10 cellular contexts compared by ENCODE assay signal in genomic region chr2:64277101-64277849, GRCh38.
A peak's percentile ranks its signal among the peaks of the same experiment; 100 is the strongest.
DNase-seq lines count a peak whose midpoint lies in the region; ATAC-seq and TF ChIP-seq lines count a peak whose summit lies in the region.
"Had no signal": no experiment of that assay in that cellular context is flagged by ENCODE, and none has a peak within 500 bp of the region (broad histone marks: within the 10 kb centered on the region; RNA-seq: fewer than 3 reads in every experiment).

No MANE protein-coding gene starts in this region.

- DNase-seq in NCI-H748 (lab: John Stamatoyannopoulos, UW; ENCODE audit: unreplicated experiment) (peak; percentile 28), NCI-H748 treated with DMSO at 0.1 percent for 48 hours (lab: John Stamatoyannopoulos, UW) (no peak), SJCRH30 (no peak), hepatocyte (ENCODE audit: low spot score) (no peak), spleen (no peak), HK-2 (ENCODE audit: unreplicated experiment) (no peak), NCI-H82 (lab: John Stamatoyannopoulos, UW) (no peak)
- DNase-seq: Karpas-422; stimulated activated CD4-positive, alpha-beta T cell treated with anti-CD3 and anti-CD28 coated beads, Interleukin-15, amount 100 ng/mL, for 24 hours had no signal

- no peak for ATAC-seq in SK-N-SH treated with all-trans-retinoic acid at 6 μM for 48 hours

- H2AFZ ChIP-seq in hepatocyte = no peak overlapping the region

- no peaks in the 10 kb centered on the region for H4K20me1 ChIP-seq in hepatocyte (ENCODE audit: insufficient read depth, poor library complexity, severe bottlenecking)

- H3K27ac ChIP-seq in SJCRH30 (peak overlapping the region; percentile 67), hepatocyte (peak overlapping the region; percentile 35), spleen (peak overlapping the region in 7 of 8 donors; percentile 27 to 96 (median 75))

- H3K4me3 ChIP-seq in SJCRH30 (no peak overlapping the region), hepatocyte (no peak overlapping the region), spleen (peak overlapping the region in 1 of 8 donors; percentile 40)

- H3K9me2 ChIP-seq in hepatocyte (replicated peaks; ENCODE audit: insufficient read depth) = no peaks in the 10 kb centered on the region

- H3K4me1 ChIP-seq in SJCRH30 (peaks cover 32% of the 10 kb centered on the region), hepatocyte (ENCODE audit: insufficient read depth) (peaks cover 12% of the 10 kb centered on the region), spleen (peaks cover 13 to 63% (median 30%) of the 10 kb centered on the region in 6 donors)

- 82% methylated on average over 9 of the region's 9 CpGs for WGBS in hepatocyte (ENCODE audit: low lambda C conversion rate, missing lambda C conversion rate)
- WGBS in spleen, 5 donors = 65 to 79% (median 72%) methylated on average over 9 of the region's 9 CpGs

- H3K27me3 ChIP-seq in SJCRH30 (no peaks in the 10 kb centered on the region), hepatocyte (no peaks in the 10 kb centered on the region), spleen (replicated peaks in 1 of 7) (no peaks in the 10 kb centered on the region)

- TF ChIP-seq CTCF in hepatocyte (IDR thresholded peaks at IDR 0.05; ENCODE audit: poor library complexity) (no peak), spleen (IDR thresholded peaks at IDR 0.05 in 8 of 11, conservative IDR thresholded peaks at IDR 0.05 in 3 of 11) (no peak)

- H3K79me2 ChIP-seq in hepatocyte = no peaks in the 10 kb centered on the region

- intact Hi-C loops in spleen (cut with DNase I; ENCODE audit: low total_unique reads) = no loop called here

- H3K9me3 ChIP-seq in SJCRH30 (replicated peaks) (no peaks in the 10 kb centered on the region), hepatocyte (ENCODE audit: low read depth) (no peaks in the 10 kb centered on the region), spleen (no peaks in the 10 kb centered on the region)

- H3K36me3 ChIP-seq in SJCRH30 (no peaks in the 10 kb centered on the region), hepatocyte (replicated peaks; ENCODE audit: insufficient read depth, low read depth) (no peaks in the 10 kb centered on the region), spleen (no peaks in the 10 kb centered on the region)

- TF ChIP-seq POLR2A in spleen (IDR thresholded peaks at IDR 0.05) = no peak

- no peak overlapping the region for H3K4me2 ChIP-seq in hepatocyte

TF ChIP-seq in SK-N-SH treated with all-trans-retinoic acid at 6 μM for 48 hours, 23 proteins besides CTCF, POLR2A, EP300 and RAD21:
- TF ChIP-seq GLIS3 (CRISPR knock-in tag; IDR thresholded peaks at IDR 0.05) = no peak
- TF ChIP-seq OSR1 (CRISPR knock-in tag; IDR thresholded peaks at IDR 0.05) = no peak
- TF ChIP-seq ESRRG (CRISPR knock-in tag; IDR thresholded peaks at IDR 0.05) = no peak
- TF ChIP-seq ZFP3 (CRISPR knock-in tag; IDR thresholded peaks at IDR 0.05) = no peak
- TF ChIP-seq SNAI2 (CRISPR knock-in tag; IDR thresholded peaks at IDR 0.05) = no peak
- TF ChIP-seq PPARA (CRISPR knock-in tag; IDR thresholded peaks at IDR 0.05; ENCODE audit: borderline replicate concordance) = no peak
- TF ChIP-seq, protein P1, sequence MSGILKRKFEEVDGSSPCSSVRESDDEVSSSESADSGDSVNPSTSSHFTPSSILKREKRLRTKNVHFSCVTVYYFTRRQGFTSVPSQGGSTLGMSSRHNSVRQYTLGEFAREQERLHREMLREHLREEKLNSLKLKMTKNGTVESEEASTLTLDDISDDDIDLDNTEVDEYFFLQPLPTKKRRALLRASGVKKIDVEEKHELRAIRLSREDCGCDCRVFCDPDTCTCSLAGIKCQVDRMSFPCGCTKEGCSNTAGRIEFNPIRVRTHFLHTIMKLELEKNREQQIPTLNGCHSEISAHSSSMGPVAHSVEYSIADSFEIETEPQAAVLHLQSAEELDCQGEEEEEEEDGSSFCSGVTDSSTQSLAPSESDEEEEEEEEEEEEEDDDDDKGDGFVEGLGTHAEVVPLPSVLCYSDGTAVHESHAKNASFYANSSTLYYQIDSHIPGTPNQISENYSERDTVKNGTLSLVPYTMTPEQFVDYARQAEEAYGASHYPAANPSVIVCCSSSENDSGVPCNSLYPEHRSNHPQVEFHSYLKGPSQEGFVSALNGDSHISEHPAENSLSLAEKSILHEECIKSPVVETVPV (CRISPR knock-in tag; IDR thresholded peaks at IDR 0.05) = no peak
- TF ChIP-seq POU6F1 (CRISPR knock-in tag; IDR thresholded peaks at IDR 0.05; ENCODE audit: borderline replicate concordance, low read depth) = no peak
- TF ChIP-seq, protein P2, sequence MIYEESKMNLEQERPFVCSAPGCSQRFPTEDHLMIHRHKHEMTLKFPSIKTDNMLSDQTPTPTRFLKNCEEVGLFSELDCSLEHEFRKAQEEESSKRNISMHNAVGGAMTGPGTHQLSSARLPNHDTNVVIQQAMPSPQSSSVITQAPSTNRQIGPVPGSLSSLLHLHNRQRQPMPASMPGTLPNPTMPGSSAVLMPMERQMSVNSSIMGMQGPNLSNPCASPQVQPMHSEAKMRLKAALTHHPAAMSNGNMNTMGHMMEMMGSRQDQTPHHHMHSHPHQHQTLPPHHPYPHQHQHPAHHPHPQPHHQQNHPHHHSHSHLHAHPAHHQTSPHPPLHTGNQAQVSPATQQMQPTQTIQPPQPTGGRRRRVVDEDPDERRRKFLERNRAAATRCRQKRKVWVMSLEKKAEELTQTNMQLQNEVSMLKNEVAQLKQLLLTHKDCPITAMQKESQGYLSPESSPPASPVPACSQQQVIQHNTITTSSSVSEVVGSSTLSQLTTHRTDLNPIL (CRISPR knock-in tag; IDR thresholded peaks at IDR 0.05; ENCODE audit: low read depth) = no peak
- no peak for TF ChIP-seq TCF4 (CRISPR knock-in tag; IDR thresholded peaks at IDR 0.05; ENCODE audit: borderline replicate concordance)
- TF ChIP-seq ZFP30 (CRISPR knock-in tag; IDR thresholded peaks at IDR 0.05) = no peak
- TF ChIP-seq, protein P3, sequence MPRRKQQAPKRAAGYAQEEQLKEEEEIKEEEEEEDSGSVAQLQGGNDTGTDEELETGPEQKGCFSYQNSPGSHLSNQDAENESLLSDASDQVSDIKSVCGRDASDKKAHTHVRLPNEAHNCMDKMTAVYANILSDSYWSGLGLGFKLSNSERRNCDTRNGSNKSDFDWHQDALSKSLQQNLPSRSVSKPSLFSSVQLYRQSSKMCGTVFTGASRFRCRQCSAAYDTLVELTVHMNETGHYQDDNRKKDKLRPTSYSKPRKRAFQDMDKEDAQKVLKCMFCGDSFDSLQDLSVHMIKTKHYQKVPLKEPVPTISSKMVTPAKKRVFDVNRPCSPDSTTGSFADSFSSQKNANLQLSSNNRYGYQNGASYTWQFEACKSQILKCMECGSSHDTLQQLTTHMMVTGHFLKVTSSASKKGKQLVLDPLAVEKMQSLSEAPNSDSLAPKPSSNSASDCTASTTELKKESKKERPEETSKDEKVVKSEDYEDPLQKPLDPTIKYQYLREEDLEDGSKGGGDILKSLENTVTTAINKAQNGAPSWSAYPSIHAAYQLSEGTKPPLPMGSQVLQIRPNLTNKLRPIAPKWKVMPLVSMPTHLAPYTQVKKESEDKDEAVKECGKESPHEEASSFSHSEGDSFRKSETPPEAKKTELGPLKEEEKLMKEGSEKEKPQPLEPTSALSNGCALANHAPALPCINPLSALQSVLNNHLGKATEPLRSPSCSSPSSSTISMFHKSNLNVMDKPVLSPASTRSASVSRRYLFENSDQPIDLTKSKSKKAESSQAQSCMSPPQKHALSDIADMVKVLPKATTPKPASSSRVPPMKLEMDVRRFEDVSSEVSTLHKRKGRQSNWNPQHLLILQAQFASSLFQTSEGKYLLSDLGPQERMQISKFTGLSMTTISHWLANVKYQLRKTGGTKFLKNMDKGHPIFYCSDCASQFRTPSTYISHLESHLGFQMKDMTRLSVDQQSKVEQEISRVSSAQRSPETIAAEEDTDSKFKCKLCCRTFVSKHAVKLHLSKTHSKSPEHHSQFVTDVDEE (CRISPR knock-in tag; IDR thresholded peaks at IDR 0.05) = no peak
- no peak for TF ChIP-seq TOX (CRISPR knock-in tag; IDR thresholded peaks at IDR 0.05; ENCODE audit: borderline replicate concordance)
- no peak for TF ChIP-seq ZNF8 (CRISPR knock-in tag; IDR thresholded peaks at IDR 0.05)
- TF ChIP-seq ZC3H10 (CRISPR knock-in tag; IDR thresholded peaks at IDR 0.05) = no peak
- no peak for TF ChIP-seq RARB (CRISPR knock-in tag; IDR thresholded peaks at IDR 0.05)
- no peak for TF ChIP-seq ZNF565 (CRISPR knock-in tag; conservative IDR thresholded peaks at IDR 0.05; ENCODE audit: low read depth)
- TF ChIP-seq ARNTL (CRISPR knock-in tag; IDR thresholded peaks at IDR 0.05; ENCODE audit: borderline replicate concordance, low read depth) = no peak
